ENCODE assay signal across 8 cellular contexts in genomic region chr10:75294866-75295692, GRCh38. TPM values are rescaled to one million over a fixed set of nuclear protein-coding genes. Genes with fewer than 3 reads are reported as not detected.
A peak's percentile ranks its signal among the peaks of the same experiment; 100 is the strongest.
DNase-seq lines count a peak whose midpoint lies in the region; ATAC-seq and TF ChIP-seq lines count a peak whose summit lies in the region.

No MANE protein-coding gene starts in this region.

- peak overlapping the region; percentile 84 for H2AFZ ChIP-seq in osteoblast (ENCODE audit: low read length)

- ATAC-seq in GM21381 (IDR thresholded peaks at IDR 0.05; ENCODE audit: unreplicated experiment): peak; percentile 87
- ATAC-seq in activated naive CD4-positive, alpha-beta T cell treated with anti-CD3 and anti-CD28 coated beads, Interleukin-2, amount 50 U/mL, for 72 hours: peak; percentile 96 to 98

- H3K4me1 Mint-ChIP-seq in CD8-positive, alpha-beta memory T cell: peaks cover 0 to 6% (median 6%) of the 10 kb centered on the region in 3 donors
- H3K4me1 Mint-ChIP-seq in glutamatergic neuron (ENCODE audit: low read depth, unreplicated experiment): no peaks in the 10 kb centered on the region

- H3K36me3 Mint-ChIP-seq in CD8-positive, alpha-beta memory T cell: no peaks in the 10 kb centered on the region
- H3K36me3 Mint-ChIP-seq in activated naive CD4-positive, alpha-beta T cell treated with anti-CD3 and anti-CD28 coated beads, Interleukin-2, amount 50 U/mL, for 72 hours: peaks cover 0 to 6% of the 10 kb centered on the region in 2 donors
- H3K36me3 Mint-ChIP-seq in glutamatergic neuron (ENCODE audit: unreplicated experiment): no peaks in the 10 kb centered on the region

- peak; percentile 26 to 73 (median 41) for DNase-seq in CD8-positive, alpha-beta memory T cell
- DNase-seq in KG1 (lab: John Stamatoyannopoulos, UW) (peak; percentile 11), SK-MEL-5 (ENCODE audit: low read depth, low spot score) (peak; percentile 65), glutamatergic neuron (peak; percentile 72), osteoblast (ENCODE audit: insufficient read length, low spot score, missing footprints) (peak; percentile 97), testis (peak; percentile 69)
- peak; percentile 78 to 81 for DNase-seq in activated naive CD4-positive, alpha-beta T cell treated with anti-CD3 and anti-CD28 coated beads, Interleukin-2, amount 50 U/mL, for 72 hours (ENCODE audit: low spot score in 2 of 2)

- no peaks in the 10 kb centered on the region for H4K20me1 ChIP-seq in osteoblast (ENCODE audit: insufficient read depth, low read length)

- peak overlapping the region; percentile 7 for H3K27ac ChIP-seq in CD8-positive, alpha-beta memory T cell (ENCODE audit: low read depth, low read length)
- H3K27ac ChIP-seq in osteoblast (ENCODE audit: low read depth, low read length): peak overlapping the region; percentile 59
- H3K27ac ChIP-seq in testis: peak overlapping the region; percentile 45 to 86

- TF ChIP-seq CTCF in glutamatergic neuron (IDR thresholded peaks at IDR 0.05; ENCODE audit: partially characterized antibody, unreplicated experiment): no peak
- TF ChIP-seq CTCF in osteoblast (IDR thresholded peaks at IDR 0.05; ENCODE audit: extremely low read depth, low read depth, low read length): no peak
- peak in 1 of 3 experiments; percentile 6 for TF ChIP-seq CTCF in testis (IDR thresholded peaks at IDR 0.05)

- peaks cover 8% of the 10 kb centered on the region for H3K27me3 ChIP-seq in CD8-positive, alpha-beta memory T cell (ENCODE audit: insufficient read depth, low read length, poor library complexity, severe bottlenecking)
- H3K27me3 ChIP-seq in osteoblast (ENCODE audit: insufficient read depth, low read length): no peaks in the 10 kb centered on the region
- no peaks in the 10 kb centered on the region for H3K27me3 ChIP-seq in testis

- H3K36me3 ChIP-seq in CD8-positive, alpha-beta memory T cell (ENCODE audit: insufficient read depth, low read length): no peaks in the 10 kb centered on the region
- H3K36me3 ChIP-seq in osteoblast (ENCODE audit: insufficient read depth, low read length) (no peaks in the 10 kb centered on the region), testis (ENCODE audit: low read depth, missing control alignments) (no peaks in the 10 kb centered on the region)

- peaks cover 0 to 4% (median 2%) of the 10 kb centered on the region in 5 donors for H3K9me3 Mint-ChIP-seq in CD8-positive, alpha-beta memory T cell
- H3K9me3 Mint-ChIP-seq in activated naive CD4-positive, alpha-beta T cell treated with anti-CD3 and anti-CD28 coated beads, Interleukin-2, amount 50 U/mL, for 72 hours: peaks cover 4 to 6% of the 10 kb centered on the region in 2 donors
- peaks cover 2% of the 10 kb centered on the region for H3K9me3 Mint-ChIP-seq in glutamatergic neuron (ENCODE audit: unreplicated experiment)

- H3K4me2 ChIP-seq in osteoblast (ENCODE audit: insufficient read depth, low read length): peak overlapping the region; percentile 87

- POLR2A ChIA-PET in CD8-positive, alpha-beta memory T cell (lab: Charles Lee): interaction anchor here (0.7 kb wide), 1 partner anchor 61 kb away, joined by 4 read pairs; no protein-coding TSS in a partner anchor

- H3K27ac Mint-ChIP-seq in CD8-positive, alpha-beta memory T cell: peak overlapping the region in 4 of 8 donors; percentile 17 to 75 (median 37)
- peak overlapping the region in 1 of 2 donors; percentile 77 for H3K27ac Mint-ChIP-seq in activated naive CD4-positive, alpha-beta T cell treated with anti-CD3 and anti-CD28 coated beads, Interleukin-2, amount 50 U/mL, for 72 hours
- no peak overlapping the region for H3K27ac Mint-ChIP-seq in glutamatergic neuron (ENCODE audit: unreplicated experiment)

- H3K79me2 ChIP-seq in osteoblast (ENCODE audit: insufficient read depth, low read length): no peaks in the 10 kb centered on the region

- H3K4me3 ChIP-seq in CD8-positive, alpha-beta memory T cell (ENCODE audit: low read length): peak overlapping the region; percentile 58
- H3K4me3 ChIP-seq in osteoblast (ENCODE audit: insufficient read depth, low read length): peak overlapping the region; percentile 77
- peak overlapping the region; percentile 63 to 69 for H3K4me3 ChIP-seq in testis

- H3K27me3 Mint-ChIP-seq in CD8-positive, alpha-beta memory T cell: peaks cover 20 to 24% of the 10 kb centered on the region in 2 donors
- peaks cover 6% of the 10 kb centered on the region for H3K27me3 Mint-ChIP-seq in glutamatergic neuron (ENCODE audit: unreplicated experiment)

- peak overlapping the region in 6 of 7 donors; percentile 76 to 93 (median 82) for H3K4me3 Mint-ChIP-seq in CD8-positive, alpha-beta memory T cell
- peak overlapping the region; percentile 81 for H3K4me3 Mint-ChIP-seq in glutamatergic neuron (ENCODE audit: unreplicated experiment)

- intact Hi-C loops in testis (cut with DNase I; ENCODE audit: low total_unique reads): no loop called here

- 1% methylated on average over 20 to 51 of the region's 56 CpGs for WGBS in testis, 2 donors

- H3K4me1 ChIP-seq in CD8-positive, alpha-beta memory T cell (ENCODE audit: insufficient read depth, low read length): no peaks in the 10 kb centered on the region
- H3K4me1 ChIP-seq in osteoblast (ENCODE audit: insufficient read depth, low read length): peaks cover 21% of the 10 kb centered on the region
- H3K4me1 ChIP-seq in testis: peaks cover 3% of the 10 kb centered on the region

- H3K9me3 ChIP-seq in CD8-positive, alpha-beta memory T cell (ENCODE audit: low read length): no peaks in the 10 kb centered on the region
- H3K9me3 ChIP-seq in osteoblast (ENCODE audit: low read depth, low read length): no peaks in the 10 kb centered on the region
- H3K9me3 ChIP-seq in testis: no peaks in the 10 kb centered on the region

- in situ Hi-C loops in SK-MEL-5 (cut with HindIII; ENCODE audit: low pct_unique_long_range_greater_than_20kb, low sequenced_read_pairs): no loop called here

- CTCF ChIA-PET in CD8-positive, alpha-beta memory T cell (lab: Charles Lee): no interaction called here

- TF ChIP-seq POLR2A in testis (IDR thresholded peaks at IDR 0.05): no peak

RNA-seq across cellular contexts. Expression of gene COMTD1, which starts 59.3 kb away (rescaled TPM):
- 10 to 100 TPM; 43.9 to 47.9 TPM for total RNA-seq in CD8-positive, alpha-beta memory T cell
- polyA plus RNA-seq in CD8-positive, alpha-beta memory T cell: 23.2 TPM
- 15.5 and 20.1 TPM in 2 replicates for total RNA-seq in SK-MEL-5 (2014; rRNA removed; shearing (Covaris generic))
- 21.9 and 32.1 TPM in 2 replicates for polyA plus RNA-seq in SK-MEL-5 (2015; cell fraction: cytosol; rRNA removed)
- 105 and 117 TPM in 2 replicates for polyA plus RNA-seq in SK-MEL-5 (2015; cell fraction: nucleus; rRNA removed)
- 10 to 100 TPM; 34.7 to 40.1 TPM for total RNA-seq in activated naive CD4-positive, alpha-beta T cell treated with anti-CD3 and anti-CD28 coated beads, Interleukin-2, amount 50 U/mL, for 72 hours
- total RNA-seq in glutamatergic neuron (ENCODE audit: unreplicated experiment) (14.2 TPM), osteoblast (8.5 and 13.4 TPM in 2 replicates), testis (10 to 100 TPM; 18.8 to 22.8 TPM)
- 8.1 TPM for polyA plus RNA-seq in testis (ENCODE audit: insufficient read depth, low read depth, low replicate concordance)

Comparison
In these comparisons a context has a peak if more than half of its experiments do, and no peak if none do; other contexts are left out.
1. Peak in every context shown above with its lines: DNase-seq, ATAC-seq, H3K4me3 ChIP-seq and H3K27ac ChIP-seq.
2. DNase-seq: peak in every context shown above with its lines; median percentile 97 in osteoblast; 80 in activated naive CD4-positive, alpha-beta T cell treated with anti-CD3 and anti-CD28 coated beads, Interleukin-2, amount 50 U/mL, for 72 hours; 72 in glutamatergic neuron; 69 in testis; 65 in SK-MEL-5; 41 in CD8-positive, alpha-beta memory T cell; 11 in KG1.
3. H3K27ac ChIP-seq: peak in every context shown above with its lines; median percentile 66 in testis; 59 in osteoblast; 7 in CD8-positive, alpha-beta memory T cell.